ENCODE assay signal across 8 cellular contexts in the genomic region with DNA sequence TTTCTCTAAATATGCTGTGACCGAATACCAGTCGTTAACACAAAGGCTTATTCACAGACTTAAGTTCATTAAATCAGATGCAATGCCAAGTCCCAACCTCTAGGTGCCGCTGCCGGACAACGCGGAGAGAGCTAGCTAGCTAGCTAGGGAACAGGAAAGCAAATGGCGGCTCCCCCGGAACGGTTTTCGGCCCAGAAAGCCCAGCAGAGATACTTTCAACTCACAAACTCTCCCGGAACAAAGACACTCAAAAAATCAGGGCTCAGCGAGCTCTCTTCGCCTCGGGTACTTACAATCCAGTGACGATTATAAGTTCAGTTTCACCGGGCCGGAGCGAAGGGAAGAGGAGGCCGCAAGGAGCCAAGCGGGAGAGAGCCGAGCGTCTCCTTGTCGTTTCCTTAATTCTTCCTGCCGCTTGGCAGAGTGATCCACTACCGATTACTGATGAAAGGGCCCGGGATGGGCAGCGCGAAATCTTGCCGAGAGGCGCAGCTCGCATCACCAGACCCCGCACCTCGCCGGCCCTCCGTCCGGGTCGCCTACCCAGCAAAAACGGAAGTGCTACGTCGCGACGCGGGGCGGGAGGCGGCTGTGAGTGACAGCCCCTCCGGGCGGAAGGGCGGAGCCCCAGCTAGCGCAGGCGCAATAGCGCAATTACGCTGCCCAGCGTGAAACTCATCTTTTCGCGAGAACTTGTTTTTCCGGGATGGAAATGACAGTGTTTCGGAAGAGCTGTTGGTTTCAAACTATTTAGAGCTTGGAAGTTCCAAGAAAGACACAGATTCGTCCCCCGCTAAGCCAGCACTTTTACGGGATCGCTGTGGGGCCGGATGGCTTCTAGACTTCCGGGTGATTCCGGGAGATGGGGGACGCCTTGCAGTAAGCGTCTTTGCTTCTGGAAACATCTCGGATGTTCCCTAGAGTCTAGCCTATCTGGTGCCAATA. TPM values are rescaled to one million over a fixed set of nuclear protein-coding genes. Genes with fewer than 3 reads are reported as not detected.
A peak's percentile ranks its signal among the peaks of the same experiment; 100 is the strongest.
DNase-seq lines count a peak whose midpoint lies in the region; ATAC-seq lines count a peak whose summit lies in the region.

A gene with protein sequence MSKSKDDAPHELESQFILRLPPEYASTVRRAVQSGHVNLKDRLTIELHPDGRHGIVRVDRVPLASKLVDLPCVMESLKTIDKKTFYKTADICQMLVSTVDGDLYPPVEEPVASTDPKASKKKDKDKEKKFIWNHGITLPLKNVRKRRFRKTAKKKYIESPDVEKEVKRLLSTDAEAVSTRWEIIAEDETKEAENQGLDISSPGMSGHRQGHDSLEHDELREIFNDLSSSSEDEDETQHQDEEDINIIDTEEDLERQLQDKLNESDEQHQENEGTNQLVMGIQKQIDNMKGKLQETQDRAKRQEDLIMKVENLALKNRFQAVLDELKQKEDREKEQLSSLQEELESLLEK (minus strand): TSS at position 560 of the 945 bp plus-strand sequence. CDS start 740 bp downstream, outside the sequence.

- peak; percentile 95 for ATAC-seq in GM19467 (IDR thresholded peaks at IDR 0.05; ENCODE audit: unreplicated experiment)

- peak; percentile 69 for DNase-seq in COLO829 (ENCODE audit: low spot score)
- DNase-seq in HS-5 (ENCODE audit: low read depth) = peak; percentile 18
- peak; percentile 28 for DNase-seq in NK-92 (lab: John Stamatoyannopoulos, UW; ENCODE audit: unreplicated experiment)
- peak; percentile 70 to 89 for DNase-seq in activated CD8-positive, alpha-beta memory T cell treated with anti-CD3 and anti-CD28 coated beads for 1 hour (ENCODE audit: extremely low read depth in 1 of 2, low read depth in 1 of 2)
- peak; percentile 83 for DNase-seq in effector CD8-positive, alpha-beta T cell (lab: John Stamatoyannopoulos, UW)
- DNase-seq in lung microvascular endothelial cell (ENCODE audit: low read depth in 2 of 2) = peak; percentile 95 to 97
- DNase-seq in stimulated activated CD4-positive, alpha-beta T cell treated with anti-CD3 and anti-CD28 coated beads, TNF-alpha, amount 100 ng/mL, for 48 hours (ENCODE audit: low read depth in 3 of 3) = peak; percentile 82 to 87 (median 83)

RNA-seq across cellular contexts. Expression of the gene that starts here (rescaled TPM):
- 56.7 and 63.5 TPM in 2 replicates for total RNA-seq in lung microvascular endothelial cell

Comparison
In these comparisons a context has a peak if more than half of its experiments do, and no peak if none do; other contexts are left out.
1. Peak in every context shown above with its lines: DNase-seq and ATAC-seq.
2. DNase-seq: peak in every context shown above with its lines; median percentile 96 in lung microvascular endothelial cell; 83 in effector CD8-positive, alpha-beta T cell; 83 in stimulated activated CD4-positive, alpha-beta T cell treated with anti-CD3 and anti-CD28 coated beads, TNF-alpha, amount 100 ng/mL, for 48 hours; 80 in activated CD8-positive, alpha-beta memory T cell treated with anti-CD3 and anti-CD28 coated beads for 1 hour; 69 in COLO829; 28 in NK-92; 18 in HS-5.